Comparison of ENCODE assay signal across 24 cellular contexts in genomic region chr12:1567852-1568251, GRCh38. TPM values are rescaled to one million over a fixed set of nuclear protein-coding genes. Genes with fewer than 3 reads are reported as not detected.
DNase-seq lines count a peak whose midpoint lies in the region; ATAC-seq, FAIRE-seq and TF ChIP-seq lines count a peak whose summit lies in the region.
"Had no signal": no experiment of that assay in that cellular context is flagged by ENCODE, and none has a peak within 500 bp of the region (broad histone marks: within the 10 kb centered on the region; RNA-seq: fewer than 3 reads in every experiment).

No MANE protein-coding gene starts in this region.

- H3K79me2 ChIP-seq in GM12878 (ENCODE audit: control insufficient read depth, insufficient read depth, low read length): no peaks in the 10 kb centered on the region

- TF ChIP-seq CTCF in HFFc6 (IDR thresholded peaks at IDR 0.05) (no peak), GM12878 (IDR thresholded peaks at IDR 0.05 in 2 of 3, conservative IDR thresholded peaks at IDR 0.05 in 1 of 3; ENCODE audit: control insufficient read depth in 2 of 3, extremely low read depth in 1 of 3, insufficient read depth in 1 of 3, low read depth in 3 of 3, low read length in 3 of 3) (no peak), vagina (IDR thresholded peaks at IDR 0.05) (no peak)

- no peak overlapping the region for H2BK120ac ChIP-seq in neuronal stem cell (ENCODE audit: low read depth, low read length)

- no peak overlapping the region for H3K4ac ChIP-seq in neuronal stem cell (ENCODE audit: low read length)

- H4K8ac ChIP-seq in neuronal stem cell (ENCODE audit: low read depth, low read length): no peak overlapping the region

- H3K36me3 ChIP-seq in GM12878 (ENCODE audit: control insufficient read depth in 2 of 2, insufficient read depth in 2 of 2, low read length in 1 of 2) (no peaks in the 10 kb centered on the region), neuronal stem cell (replicated peaks in 1 of 2; ENCODE audit: control insufficient read depth in 2 of 2, insufficient read depth in 2 of 2, low read length in 2 of 2) (no peaks in the 10 kb centered on the region), vagina (no peaks in the 10 kb centered on the region)
- H3K36me3 ChIP-seq: BE2C, BLaER1 had no signal

- in situ Hi-C loops in GM12878 (cut with MboI): no loop called here

- SMC1A ChIA-PET in GM12878 (lab: Charles Lee; ENCODE audit: uncharacterized antibody, unreplicated experiment): interaction anchor here (0.7 kb wide), 1 partner anchor 15 kb away, joined by 3 read pairs; no protein-coding TSS in a partner anchor

- peaks cover 16% of the 10 kb centered on the region for H3K27me3 Mint-ChIP-seq in HFFc6 (ENCODE audit: insufficient read depth)
- H3K27me3 Mint-ChIP-seq: CD4-positive, alpha-beta memory T cell had no signal

- BruUV-seq in GM12878 (replicated peaks; lab: Mats Ljungman, UMichigan): TSS peak; percentile 37

- no peak overlapping the region for H4K91ac ChIP-seq in neuronal stem cell (ENCODE audit: low read depth, low read length, poor library complexity)

- H3K4me3 ChIP-seq in GM12878 (no peak overlapping the region), neuronal stem cell (ENCODE audit: low read length in 2 of 2) (no peak overlapping the region), vagina (no peak overlapping the region)
- H3K4me3 ChIP-seq: BLaER1 had no signal

- intact Hi-C loops in GM12878 (cut with micrococcal nuclease; ENCODE audit: unreplicated experiment) (no loop called here), vagina (cut with DNase I) (no loop called here)

- H3K4me1 Mint-ChIP-seq in HFFc6 (ENCODE audit: low read depth): peaks cover 69% of the 10 kb centered on the region
- H3K4me1 Mint-ChIP-seq: CD14-positive monocyte; CD4-positive, CD25-positive, alpha-beta regulatory T cell; CD8-positive, alpha-beta memory T cell had no signal

- no peak overlapping the region for H3K9ac ChIP-seq in GM12878 (ENCODE audit: control insufficient read depth, insufficient read depth, low read length)
- no peak overlapping the region for H3K9ac ChIP-seq in neuronal stem cell (ENCODE audit: low read depth, low read length, poor library complexity)
- H3K9ac ChIP-seq: BLaER1 had no signal

- no peak overlapping the region for H3K14ac ChIP-seq in neuronal stem cell (ENCODE audit: low read length)

- H3K27ac Mint-ChIP-seq in HFFc6: peak overlapping the region; percentile 28
- H3K27ac Mint-ChIP-seq: CD4-positive, CD25-positive, alpha-beta regulatory T cell had no signal

- peaks cover 37% of the 10 kb centered on the region for H3K36me3 Mint-ChIP-seq in HFFc6 (ENCODE audit: low read depth)
- H3K36me3 Mint-ChIP-seq: CD14-positive monocyte had no signal

- WGBS in GM12878 (ENCODE audit: insufficient coverage, insufficient replicate concordance, low lambda C conversion rate, missing lambda C conversion rate): 98% methylated on average over 6 of the region's 6 CpGs
- no CpG with 5 or more reads among the region's 6 CpGs for WGBS in neuronal stem cell (ENCODE audit: extremely low coverage in 2 of 2, insufficient read length in 2 of 2, insufficient replicate concordance in 1 of 2), 2 donors

- H3K9me3 Mint-ChIP-seq in HFFc6: no peaks in the 10 kb centered on the region
- H3K9me3 Mint-ChIP-seq: CD4-positive, alpha-beta memory T cell; CD4-positive, CD25-positive, alpha-beta regulatory T cell; CD8-positive, alpha-beta memory T cell had no signal

- H3K79me1 ChIP-seq in neuronal stem cell (ENCODE audit: low read depth, low read length): peaks cover 5% of the 10 kb centered on the region

- CTCF ChIA-PET in GM12878 (lab: Yijun Ruan, JAX): no interaction called here

- H3K4me2 ChIP-seq in GM12878 (ENCODE audit: control insufficient read depth, insufficient read depth) (no peak overlapping the region), neuronal stem cell (ENCODE audit: insufficient read depth, low read length, poor library complexity, severe bottlenecking) (no peak overlapping the region)
- H3K4me2 ChIP-seq: BLaER1 had no signal

- H3K9me3 ChIP-seq in GM12878 (replicated peaks; ENCODE audit: control insufficient read depth, insufficient read depth, low read length) (no peaks in the 10 kb centered on the region), neuronal stem cell (replicated peaks in 1 of 2; ENCODE audit: control insufficient read depth in 2 of 2, insufficient read depth in 1 of 2, low read depth in 1 of 2, low read length in 2 of 2) (no peaks in the 10 kb centered on the region), vagina (no peaks in the 10 kb centered on the region)
- H3K9me3 ChIP-seq: BE2C, BLaER1 had no signal

- H3K27ac ChIP-seq in GM12878 (ENCODE audit: control insufficient read depth, insufficient read depth): no peak overlapping the region
- peak overlapping the region; percentile 11 for H3K27ac ChIP-seq in neuronal stem cell (replicated peaks; ENCODE audit: low read length)
- H3K27ac ChIP-seq in vagina: no peak overlapping the region
- H3K27ac ChIP-seq: BLaER1 had no signal

- no peak for FAIRE-seq in GM12878 (lab: Jason Lieb, UNC)
- FAIRE-seq: A204.1, GM12891, GM19239 had no signal

- H2BK15ac ChIP-seq in neuronal stem cell (ENCODE audit: low read length): no peak overlapping the region

- no peak overlapping the region for H2BK5ac ChIP-seq in neuronal stem cell (ENCODE audit: low read length)

- POLR2A ChIA-PET in GM12878 (lab: Charles Lee): no interaction called here

- H2AFZ ChIP-seq in GM12878 (ENCODE audit: control insufficient read depth, low read depth, low read length) (no peak overlapping the region), neuronal stem cell (ENCODE audit: low read length) (no peak overlapping the region)

- TF ChIP-seq POLR2A in GM12878 (IDR thresholded peaks at IDR 0.05; ENCODE audit: low read depth, low read length): no peak
- no peak for TF ChIP-seq POLR2A in vagina (IDR thresholded peaks at IDR 0.05)

- H3K27me3 ChIP-seq in GM12878 (replicated peaks in 1 of 2; ENCODE audit: control insufficient read depth in 2 of 2, insufficient read depth in 2 of 2, low read length in 1 of 2): no peaks in the 10 kb centered on the region
- peaks cover 0 to 37% (median 0%) of the 10 kb centered on the region in 3 experiments for H3K27me3 ChIP-seq in neuronal stem cell (ENCODE audit: control insufficient read depth in 3 of 3, insufficient read depth in 3 of 3, low read depth in 1 of 3, low read length in 3 of 3)
- H3K27me3 ChIP-seq in vagina: no peaks in the 10 kb centered on the region
- H3K27me3 ChIP-seq: BLaER1 had no signal

- no peak overlapping the region for H3K18ac ChIP-seq in neuronal stem cell (ENCODE audit: low read length)

- no peak for DNase-seq in HFFc6
- DNase-seq in GM12878 (ENCODE audit: low read depth, low spot score): no peak
- no peak for DNase-seq in neuronal stem cell (ENCODE audit: low spot score)
- DNase-seq in DMS53 treated with DMSO at 0.1 percent for 48 hours (lab: John Stamatoyannopoulos, UW; ENCODE audit: unreplicated experiment): no peak
- DNase-seq in T1000 (lab: John Stamatoyannopoulos, UW): no peak
- DNase-seq in vagina (ENCODE audit: extremely low spot score in 2 of 2): no peak
- DNase-seq: 8988T; ACHN; BE2C; C1 segment of cervical spinal cord; CD4-positive, alpha-beta memory T cell; CD4-positive, CD25-positive, alpha-beta regulatory T cell; CD8-positive, alpha-beta memory T cell; COR-L47; DMS 273 treated with DMSO at 0.1 percent for 48 hours; DMS153; DMS53; DMS79 treated with DMSO at 0.1 percent for 48 hours; GDM1 had no signal

- RAD21 ChIA-PET in GM12878 (lab: Charles Lee; ENCODE audit: unreplicated experiment): interaction anchor here (0.6 to 1.1 kb wide), 2 partner anchors 13 to 15 kb away, joined by 3 to 4 read pairs; no protein-coding TSS in a partner anchor

- TF ChIP-seq EP300 in GM12878 (IDR thresholded peaks at IDR 0.05; ENCODE audit: borderline replicate concordance in 1 of 2, control insufficient read depth in 1 of 2, low read depth in 2 of 2, low read length in 2 of 2): no peak

- H3K4me1 ChIP-seq in GM12878 (ENCODE audit: control insufficient read depth, insufficient read depth, low read length): no peaks in the 10 kb centered on the region
- H3K4me1 ChIP-seq in neuronal stem cell (ENCODE audit: control insufficient read depth in 2 of 2, insufficient read depth in 1 of 2, low read depth in 1 of 2, low read length in 2 of 2): peaks cover 3 to 23% of the 10 kb centered on the region in 2 donors
- no peaks in the 10 kb centered on the region for H3K4me1 ChIP-seq in vagina
- H3K4me1 ChIP-seq: BE2C, BLaER1 had no signal

- H3K23ac ChIP-seq in neuronal stem cell (ENCODE audit: low read depth, low read length, poor library complexity): no peak overlapping the region

- no peak for TF ChIP-seq RAD21 in GM12878 (IDR thresholded peaks at IDR 0.05; ENCODE audit: insufficient read depth, low read depth, low read length)

- H2AK5ac ChIP-seq in neuronal stem cell (ENCODE audit: low read depth, low read length): no peak overlapping the region

- no peaks in the 10 kb centered on the region for H4K20me1 ChIP-seq in GM12878 (ENCODE audit: control insufficient read depth, insufficient read depth)
- H4K20me1 ChIP-seq: BLaER1 had no signal

- H2BK12ac ChIP-seq in neuronal stem cell (ENCODE audit: low read length): no peak overlapping the region

- no peak for ATAC-seq in GM12878

- no peak overlapping the region for H3K4me3 Mint-ChIP-seq in HFFc6
- H3K4me3 Mint-ChIP-seq: CD14-positive monocyte; CD4-positive, alpha-beta memory T cell; CD4-positive, CD25-positive, alpha-beta regulatory T cell; CD8-positive, alpha-beta memory T cell had no signal

TF ChIP-seq in GM12878, 131 proteins besides CTCF, POLR2A, EP300 and RAD21 (continues in another document):
- TF ChIP-seq YBX1 (IDR thresholded peaks at IDR 0.05) (no peak), STAT3 (IDR thresholded peaks at IDR 0.05; ENCODE audit: low read depth, low read length) (no peak)

RNA-seq across cellular contexts. Expression of gene FBXL14, which starts 26.5 kb away (rescaled TPM):
- total RNA-seq in HFFc6 (2021; fragmentation: NEBNext Ultra II Directional; extraction: Animal tissue kit (Norgen Biotek cat#: 25700)): 1 to 10 TPM; 5.2 to 6.5 (median 5.4) TPM
- total RNA-seq in GM12878 (2013; cell fraction: nucleolus; rRNA removed): 18.2 and 19.2 TPM in 2 replicates
- total RNA-seq in GM12878 (2014; rRNA removed): 11.8 and 12.8 TPM in 2 replicates
- total RNA-seq in GM12878 (2014; rRNA removed; fragmentation: Illumina TruSeq; extraction: Trizol): 3.2 and 4.0 TPM in 2 replicates
- 18.8 and 19.0 TPM in 2 replicates for total RNA-seq in GM12878 (2021)
- polyA plus RNA-seq in GM12878 (2011; ENCODE audit: low read depth): 1.8 TPM
- polyA plus RNA-seq in GM12878 (2011; rRNA removed): 5.6 and 12.8 TPM in 2 replicates
- polyA plus RNA-seq in GM12878 (2011; cell fraction: cytosol; rRNA removed): 19.6 and 30.9 TPM in 2 replicates
- polyA plus RNA-seq in GM12878 (2011; cell fraction: nucleus; rRNA removed): 19.0 and 20.7 TPM in 2 replicates
- polyA plus RNA-seq in GM12878 (2012): 5.9 and 6.4 TPM in 2 replicates
- polyA plus RNA-seq in GM12878 (2014; fragmentation: Illumina TruSeq; extraction: Trizol): 0.19 and 1.4 TPM in 2 replicates
- polyA plus RNA-seq in GM12878 (2014; fragmentation: Nextera tagmentation; extraction: Ambion mirVana): under 1 TPM; 0.44 to 0.64 TPM
- 16.8 and 19.0 TPM in 2 replicates for polyA plus RNA-seq in GM12878 (2014; rRNA removed)
- polyA plus RNA-seq in GM12878 (2016; fragmentation: Nextera tagmentation; extraction: Ambion mirVana): 1 to 10 TPM; 1.1 to 1.7 TPM
- polyA minus RNA-seq in GM12878 (2011; rRNA and poly(A)+ RNA removed): 27.5 and 47.9 TPM in 2 replicates
- 17.4 and 24.5 TPM in 2 replicates for polyA minus RNA-seq in GM12878 (2011; cell fraction: cytosol; rRNA and poly(A)+ RNA removed)
- 19.8 and 30.3 TPM in 2 replicates for polyA minus RNA-seq in GM12878 (2011; cell fraction: nucleus; rRNA and poly(A)+ RNA removed)
- 34.2 TPM for polyA plus RNA-seq in neuronal stem cell (2013, experiment 1 of 2)
- 33.4 TPM for polyA plus RNA-seq in neuronal stem cell (2013, experiment 2 of 2)
- 15.2 TPM for total RNA-seq in vagina
